22 cellular contexts compared by ENCODE assay signal in the genomic region with DNA sequence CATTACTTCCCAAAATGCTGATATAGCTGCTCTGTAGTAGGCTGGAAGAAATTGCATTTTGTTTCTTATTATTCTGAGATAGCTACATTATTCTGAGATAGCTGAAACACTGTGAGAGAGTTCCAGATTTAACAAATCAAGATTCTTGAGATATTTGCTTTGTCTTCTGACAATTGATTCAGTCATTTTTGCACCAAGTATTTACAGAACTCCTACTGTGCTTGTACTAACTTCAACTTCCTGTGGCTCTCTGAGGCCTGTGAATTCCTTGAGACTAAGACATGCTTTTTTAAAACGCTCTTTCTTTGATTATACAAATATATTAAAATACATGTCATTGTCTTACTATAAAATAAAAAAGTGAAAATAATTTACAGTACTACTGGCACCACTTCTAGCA. TPM values are rescaled to one million over a fixed set of nuclear protein-coding genes. Genes with fewer than 3 reads are reported as not detected.
DNase-seq lines count a peak whose midpoint lies in the region; TF ChIP-seq lines count a peak whose summit lies in the region.
"Had no signal": no experiment of that assay in that cellular context is flagged by ENCODE, and none has a peak within 500 bp of the region (broad histone marks: within the 10 kb centered on the region; RNA-seq: fewer than 3 reads in every experiment).

No MANE protein-coding gene starts in this region.

- TF ChIP-seq POLR2A in breast epithelium (IDR thresholded peaks at IDR 0.05): no peak

- H2BK15ac ChIP-seq in mesenchymal stem cell (ENCODE audit: low read depth, poor library complexity, severe bottlenecking): no peak overlapping the region

- H3K4me1 ChIP-seq in A673 (ENCODE audit: insufficient read depth, low read length, poor library complexity, severe bottlenecking): peaks cover 12% of the 10 kb centered on the region
- peaks cover 13% of the 10 kb centered on the region for H3K4me1 ChIP-seq in SJSA1 (replicated peaks)
- peaks cover 3% of the 10 kb centered on the region for H3K4me1 ChIP-seq in mesenchymal stem cell (ENCODE audit: control insufficient read depth, insufficient read depth, low read depth, low read length)
- H3K4me1 ChIP-seq in breast epithelium: no peaks in the 10 kb centered on the region

- no peak overlapping the region for H4K8ac ChIP-seq in mesenchymal stem cell (ENCODE audit: low read length)

- no peak overlapping the region for H3K14ac ChIP-seq in mesenchymal stem cell (ENCODE audit: low read length in 2 of 2)

- no peak overlapping the region for H2BK5ac ChIP-seq in mesenchymal stem cell (ENCODE audit: low read depth, low read length, poor library complexity, severe bottlenecking)

- no peak overlapping the region for H2AFZ ChIP-seq in mesenchymal stem cell (ENCODE audit: low read depth, low read length)

- WGBS in mesenchymal stem cell: no CpG with 5 or more reads among the region's 1 CpG

- H3K4me3 Mint-ChIP-seq in activated CD4-positive, alpha-beta T cell treated with anti-CD3 and anti-CD28 coated beads, Interleukin-2, amount 10 ng/mL, durations not matched to agents 24 days and 14 days: no peak overlapping the region
- H3K4me3 Mint-ChIP-seq: CD8-positive, alpha-beta T cell had no signal

- intact Hi-C loops in A673 (cut with micrococcal nuclease; ENCODE audit: unreplicated experiment) (no loop called here), breast epithelium (cut with DNase I; ENCODE audit: low total_unique reads) (no loop called here)
- intact Hi-C loops in activated CD4-positive, alpha-beta T cell treated with anti-CD3 and anti-CD28 coated beads, Interleukin-2, amount 10 ng/mL, durations not matched to agents 24 days and 14 days (cut with micrococcal nuclease): no loop called here

- CTCF ChIA-PET in A673 (lab: Charles Lee): no interaction called here

- peak; percentile 63 for DNase-seq in A673 (ENCODE audit: low spot score)
- DNase-seq in SJSA1 (ENCODE audit: low read depth in 1 of 2, low spot score in 2 of 2): peak in 1 of 2 experiments; percentile 25
- DNase-seq in brain microvascular endothelial cell: peak; percentile 7
- no peak for DNase-seq in mesenchymal stem cell
- DNase-seq in RKO (ENCODE audit: low spot score): no peak
- DNase-seq in activated CD4-positive, alpha-beta T cell treated with anti-CD3 and anti-CD28 coated beads, Interleukin-2, amount 10 ng/mL, durations not matched to agents 24 days and 14 days: no peak
- no peak for DNase-seq in SKM-1 treated with dmso at 0.1 percent for 144 hours (lab: John Stamatoyannopoulos, UW; ENCODE audit: unreplicated experiment)
- no peak for DNase-seq in breast epithelium (ENCODE audit: low spot score in 2 of 2)
- DNase-seq: AML-193; C1 segment of cervical spinal cord; CD8-positive, alpha-beta T cell; DND-41; MG63; NCI-H1048; NCI-H1436; NCI-H187 treated with DMSO at 0.1 percent for 48 hours; NCI-H226; NCI-H510A treated with DMSO at 0.1 percent for 48 hours; NCI-H748 treated with DMSO at 0.1 percent for 48 hours; SIG-M5 had no signal

- H3K4me1 Mint-ChIP-seq in activated CD4-positive, alpha-beta T cell treated with anti-CD3 and anti-CD28 coated beads, Interleukin-2, amount 10 ng/mL, durations not matched to agents 24 days and 14 days: peaks cover 11% of the 10 kb centered on the region

- H3K36me3 ChIP-seq in A673 (ENCODE audit: insufficient read depth, low read length, poor library complexity, severe bottlenecking) (peaks cover 5% of the 10 kb centered on the region), SJSA1 (peaks cover 52% of the 10 kb centered on the region), brain microvascular endothelial cell (replicated peaks) (peaks cover 2% of the 10 kb centered on the region), mesenchymal stem cell (ENCODE audit: control insufficient read depth in 1 of 2, insufficient read depth in 2 of 2, low read depth in 1 of 2, low read length in 2 of 2) (peaks cover 10 to 89% of the 10 kb centered on the region in 2 experiments), breast epithelium (no peaks in the 10 kb centered on the region)

- no peak overlapping the region for H3K23ac ChIP-seq in mesenchymal stem cell (ENCODE audit: low read length in 2 of 2)

- H3K36me3 Mint-ChIP-seq in activated CD4-positive, alpha-beta T cell treated with anti-CD3 and anti-CD28 coated beads, Interleukin-2, amount 10 ng/mL, durations not matched to agents 24 days and 14 days (ENCODE audit: low read depth): peaks cover 26% of the 10 kb centered on the region

- no peak overlapping the region for H2BK12ac ChIP-seq in mesenchymal stem cell (ENCODE audit: low read length in 2 of 2)

- H3K4me2 ChIP-seq in mesenchymal stem cell (ENCODE audit: low read length, poor library complexity, severe bottlenecking): no peak overlapping the region

- no peaks in the 10 kb centered on the region for H3K9me3 Mint-ChIP-seq in activated CD4-positive, alpha-beta T cell treated with anti-CD3 and anti-CD28 coated beads, Interleukin-2, amount 10 ng/mL, durations not matched to agents 24 days and 14 days
- H3K9me3 Mint-ChIP-seq: CD8-positive, alpha-beta T cell had no signal

- H3K9me3 ChIP-seq in A673 (ENCODE audit: low read depth, low read length, poor library complexity, severe bottlenecking) (no peaks in the 10 kb centered on the region), SJSA1 (replicated peaks) (no peaks in the 10 kb centered on the region), mesenchymal stem cell (ENCODE audit: control insufficient read depth, low read length) (no peaks in the 10 kb centered on the region), breast epithelium (no peaks in the 10 kb centered on the region)
- H3K9me3 ChIP-seq: MG63 had no signal

- TF ChIP-seq CTCF in A673 (conservative IDR thresholded peaks at IDR 0.05; ENCODE audit: low read depth, low read length): no peak
- no peak for TF ChIP-seq CTCF in brain microvascular endothelial cell (IDR thresholded peaks at IDR 0.05; ENCODE audit: low read depth, low read length, missing control alignments)
- no peak for TF ChIP-seq CTCF in breast epithelium (IDR thresholded peaks at IDR 0.05)

- no peak overlapping the region for H3K18ac ChIP-seq in mesenchymal stem cell (ENCODE audit: low read depth in 1 of 2, low read length in 2 of 2)

- in situ Hi-C loops in brain microvascular endothelial cell (cut with HindIII; ENCODE audit: low pct_ligation_motif_present, low sequenced_read_pairs): no loop called here

- POLR2A ChIA-PET in A673 (lab: Charles Lee; ENCODE audit: low non-redundant PET): no interaction called here

- H2BK120ac ChIP-seq in mesenchymal stem cell (ENCODE audit: low read depth, low read length): no peak overlapping the region

- H3K4ac ChIP-seq in mesenchymal stem cell (ENCODE audit: low read depth in 1 of 2, low read length in 2 of 2): no peak overlapping the region

- TSS peak; percentile 9 for BruUV-seq in A673 (replicated peaks; lab: Mats Ljungman, UMichigan)

- no peaks in the 10 kb centered on the region for H3K27me3 Mint-ChIP-seq in activated CD4-positive, alpha-beta T cell treated with anti-CD3 and anti-CD28 coated beads, Interleukin-2, amount 10 ng/mL, durations not matched to agents 24 days and 14 days

- H3K9ac ChIP-seq in mesenchymal stem cell (ENCODE audit: low read length): no peak overlapping the region

- H3K27me3 ChIP-seq in A673 (replicated peaks; ENCODE audit: insufficient read depth, low read depth, low read length, poor library complexity): no peaks in the 10 kb centered on the region
- H3K27me3 ChIP-seq in SJSA1 (replicated peaks): no peaks in the 10 kb centered on the region
- no peaks in the 10 kb centered on the region for H3K27me3 ChIP-seq in brain microvascular endothelial cell (replicated peaks)
- H3K27me3 ChIP-seq in mesenchymal stem cell (ENCODE audit: control insufficient read depth in 1 of 2, insufficient read depth in 1 of 2, low read length in 2 of 2): no peaks in the 10 kb centered on the region
- H3K27me3 ChIP-seq in breast epithelium: no peaks in the 10 kb centered on the region
- H3K27me3 ChIP-seq: MG63 had no signal

- no peak overlapping the region for H4K91ac ChIP-seq in mesenchymal stem cell (ENCODE audit: low read length)

- H3K27ac Mint-ChIP-seq in activated CD4-positive, alpha-beta T cell treated with anti-CD3 and anti-CD28 coated beads, Interleukin-2, amount 10 ng/mL, durations not matched to agents 24 days and 14 days: no peak overlapping the region
- H3K27ac Mint-ChIP-seq: CD8-positive, alpha-beta T cell had no signal

- H3K79me1 ChIP-seq in mesenchymal stem cell (replicated peaks; ENCODE audit: low read length, poor library complexity, severe bottlenecking): peaks cover 12% of the 10 kb centered on the region

- H3K27ac ChIP-seq in A673 (ENCODE audit: low read depth, low read length, poor library complexity, severe bottlenecking) (peak overlapping the region; percentile 52), SJSA1 (peak overlapping the region; percentile 30), brain microvascular endothelial cell (no peak overlapping the region), mesenchymal stem cell (ENCODE audit: low read length, poor library complexity, severe bottlenecking) (peak overlapping the region; percentile 69), breast epithelium (no peak overlapping the region)
- H3K27ac ChIP-seq: 22Rv1 had no signal

- no peak overlapping the region for H3K4me3 ChIP-seq in A673 (ENCODE audit: low read depth, low read length, poor library complexity, severe bottlenecking)
- H3K4me3 ChIP-seq in SJSA1: no peak overlapping the region
- no peak overlapping the region for H3K4me3 ChIP-seq in brain microvascular endothelial cell (ENCODE audit: low read depth, low read length)
- H3K4me3 ChIP-seq in mesenchymal stem cell (ENCODE audit: insufficient read depth in 1 of 2, low read depth in 1 of 2, low read length in 2 of 2): no peak overlapping the region
- no peak overlapping the region for H3K4me3 ChIP-seq in breast epithelium
- H3K4me3 ChIP-seq: K562, MG63 had no signal

- no peak overlapping the region for H2AK5ac ChIP-seq in mesenchymal stem cell (ENCODE audit: low read length, severe bottlenecking)

RNA-seq across cellular contexts. Expression of a gene that starts 52.7 kb away (rescaled TPM):
- total RNA-seq in A673 (2021) (40.0 and 45.9 TPM in 2 replicates), breast epithelium (100 to 1,000 TPM in 1 of 3 donors, 10 to 100 TPM in 2; 82.9 to 118 (median 100.0) TPM)
- 64.9 and 67.6 TPM in 2 replicates for total RNA-seq in SJSA1 (2014; rRNA removed; shearing (Covaris generic))
- 31.2 TPM for polyA plus RNA-seq in mesenchymal stem cell (2013, experiment 1 of 2)
- 30.0 TPM for polyA plus RNA-seq in mesenchymal stem cell (2013, experiment 2 of 2)
- total RNA-seq in activated CD4-positive, alpha-beta T cell treated with anti-CD3 and anti-CD28 coated beads, Interleukin-2, amount 10 ng/mL, durations not matched to agents 24 days and 14 days: 51.9 and 54.0 TPM in 2 replicates

Comparison
In these comparisons a context has a peak if more than half of its experiments do, and no peak if none do; other contexts are left out.
1. DNase-seq: peak in A673 (single experiment) and brain microvascular endothelial cell (single experiment); none in mesenchymal stem cell (single experiment), RKO (single experiment), activated CD4-positive, alpha-beta T cell treated with anti-CD3 and anti-CD28 coated beads, Interleukin-2, amount 10 ng/mL, durations not matched to agents 24 days and 14 days (single experiment), SKM-1 treated with dmso at 0.1 percent for 144 hours (single experiment) and breast epithelium (0 of 2).
2. H3K27ac ChIP-seq: peak in A673 (single experiment), SJSA1 (single experiment) and mesenchymal stem cell (single experiment); none in brain microvascular endothelial cell (single experiment) and breast epithelium (0 of 2).